Comparison of ENCODE assay signal across 27 cellular contexts in genomic region chr13:99396446-99396845, GRCh38.
DNase-seq lines count a peak whose midpoint lies in the region; ATAC-seq lines count a peak whose summit lies in the region.
"Had no signal": no experiment of that assay in that cellular context is flagged by ENCODE, and none has a peak within 500 bp of the region (broad histone marks: within the 10 kb centered on the region; RNA-seq: fewer than 3 reads in every experiment).

No MANE protein-coding gene starts in this region.

- POLR2A ChIA-PET in naive thymus-derived CD4-positive, alpha-beta T cell (lab: Charles Lee): interaction anchor here (0.6 to 3.4 kb wide), 4 partner anchors 9 to 40 kb away, joined by 3 to 13 read pairs (median 3); no protein-coding TSS in a partner anchor

- H3K36me3 Mint-ChIP-seq in activated naive CD8-positive, alpha-beta T cell: no peaks in the 10 kb centered on the region
- H3K36me3 Mint-ChIP-seq in activated naive CD8-positive, alpha-beta T cell treated with anti-CD3 and anti-CD28 coated beads for 36 hours: peaks cover 12% of the 10 kb centered on the region
- no peaks in the 10 kb centered on the region for H3K36me3 Mint-ChIP-seq in activated T-helper 17 cell treated with anti-CD3 and anti-CD28 coated beads, Interleukin-2, amount 50 U/mL, for 72 hours (ENCODE audit: low read depth)
- peaks cover 3 to 30% (median 6%) of the 10 kb centered on the region in 5 donors for H3K36me3 Mint-ChIP-seq in naive thymus-derived CD4-positive, alpha-beta T cell
- H3K36me3 Mint-ChIP-seq: CD4-positive, alpha-beta memory T cell had no signal

- no peak for ATAC-seq in activated T-helper 17 cell treated with anti-CD3 and anti-CD28 coated beads, Interleukin-2, amount 50 U/mL, for 72 hours (replicated peaks)
- no peak for ATAC-seq in naive thymus-derived CD4-positive, alpha-beta T cell
- ATAC-seq: A549, Panc1 had no signal

- no peaks in the 10 kb centered on the region for H3K27me3 Mint-ChIP-seq in activated naive CD8-positive, alpha-beta T cell
- H3K27me3 Mint-ChIP-seq in activated naive CD8-positive, alpha-beta T cell treated with anti-CD3 and anti-CD28 coated beads for 36 hours: no peaks in the 10 kb centered on the region
- H3K27me3 Mint-ChIP-seq in activated T-helper 17 cell treated with anti-CD3 and anti-CD28 coated beads, Interleukin-2, amount 50 U/mL, for 72 hours: no peaks in the 10 kb centered on the region
- no peaks in the 10 kb centered on the region for H3K27me3 Mint-ChIP-seq in naive thymus-derived CD4-positive, alpha-beta T cell
- H3K27me3 Mint-ChIP-seq: CD4-positive, alpha-beta memory T cell had no signal

- H3K27me3 ChIP-seq in naive thymus-derived CD4-positive, alpha-beta T cell (ENCODE audit: control insufficient read depth in 2 of 2, insufficient read depth in 2 of 2, low read length in 2 of 2): no peaks in the 10 kb centered on the region
- H3K27me3 ChIP-seq: BLaER1 treated with 17β-estradiol and CSF1 and Interleukin-3, amounts not matched to agents 10 nM and 100 nM had no signal

- H3K4me3 Mint-ChIP-seq in activated naive CD8-positive, alpha-beta T cell: no peak overlapping the region
- no peak overlapping the region for H3K4me3 Mint-ChIP-seq in activated naive CD8-positive, alpha-beta T cell treated with anti-CD3 and anti-CD28 coated beads for 36 hours
- no peak overlapping the region for H3K4me3 Mint-ChIP-seq in activated T-helper 17 cell treated with anti-CD3 and anti-CD28 coated beads, Interleukin-2, amount 50 U/mL, for 72 hours
- H3K4me3 Mint-ChIP-seq in naive thymus-derived CD4-positive, alpha-beta T cell: no peak overlapping the region
- H3K4me3 Mint-ChIP-seq: CD4-positive, alpha-beta memory T cell had no signal

- no peak overlapping the region for H3K4me3 ChIP-seq in naive thymus-derived CD4-positive, alpha-beta T cell (ENCODE audit: low read length)
- H3K4me3 ChIP-seq: A549; BLaER1 treated with 17β-estradiol and CSF1 and Interleukin-3, amounts not matched to agents 10 nM and 100 nM; GM23248 had no signal

- DNase-seq in activated naive CD8-positive, alpha-beta T cell treated with anti-CD3 and anti-CD28 coated beads for 36 hours: no peak
- DNase-seq in naive thymus-derived CD4-positive, alpha-beta T cell: no peak
- DNase-seq in epidermal melanocyte (ENCODE audit: insufficient read length, low spot score) (no peak), cerebellar nuclear complex (lab: John Stamatoyannopoulos, UW) (no peak)
- DNase-seq in activated effector memory CD4-positive, alpha-beta T cell treated with Interleukin-2 at 50 U/mL for 16 hours: no peak
- DNase-seq: AML-193; CD4-positive, alpha-beta memory T cell; COR-L47; GM23248; H7; Karpas-422; NCI-H1092; NCI-H1417 treated with DMSO at 0.1 percent for 48 hours; NCI-H1694 treated with DMSO at 0.1 percent for 48 hours; NCI-H2081 treated with DMSO at 0.1 percent for 48 hours; NCI-H2171; NCI-H226; NCI-H510A; NCI-H69; SHP77 had no signal

- intact Hi-C loops in naive thymus-derived CD4-positive, alpha-beta T cell (cut with micrococcal nuclease): no loop called here

- peaks cover 0 to 19% of the 10 kb centered on the region in 2 donors for H3K4me1 ChIP-seq in naive thymus-derived CD4-positive, alpha-beta T cell (ENCODE audit: control insufficient read depth in 2 of 2, insufficient read depth in 2 of 2, low read length in 2 of 2)
- H3K4me1 ChIP-seq: A549 had no signal

- H3K27ac ChIP-seq in naive thymus-derived CD4-positive, alpha-beta T cell (ENCODE audit: low read depth, low read length): no peak overlapping the region
- H3K27ac ChIP-seq: A549; BLaER1 treated with 17β-estradiol and CSF1 and Interleukin-3, amounts not matched to agents 10 nM and 100 nM; GM23248; HL-60; RWPE1 had no signal

- H3K36me3 ChIP-seq in naive thymus-derived CD4-positive, alpha-beta T cell (ENCODE audit: control insufficient read depth in 2 of 3, insufficient read depth in 3 of 3, low read length in 3 of 3): no peaks in the 10 kb centered on the region
- H3K36me3 ChIP-seq: BLaER1 treated with 17β-estradiol and CSF1 and Interleukin-3, amounts not matched to agents 10 nM and 100 nM had no signal

- no peaks in the 10 kb centered on the region for H3K9me3 Mint-ChIP-seq in activated naive CD8-positive, alpha-beta T cell (ENCODE audit: low read depth)
- H3K9me3 Mint-ChIP-seq in activated naive CD8-positive, alpha-beta T cell treated with anti-CD3 and anti-CD28 coated beads for 36 hours: no peaks in the 10 kb centered on the region
- H3K9me3 Mint-ChIP-seq in activated T-helper 17 cell treated with anti-CD3 and anti-CD28 coated beads, Interleukin-2, amount 50 U/mL, for 72 hours: no peaks in the 10 kb centered on the region
- no peaks in the 10 kb centered on the region for H3K9me3 Mint-ChIP-seq in naive thymus-derived CD4-positive, alpha-beta T cell

- H3K4me1 Mint-ChIP-seq in activated naive CD8-positive, alpha-beta T cell (ENCODE audit: low read depth): peaks cover 29% of the 10 kb centered on the region
- peaks cover 34% of the 10 kb centered on the region for H3K4me1 Mint-ChIP-seq in activated naive CD8-positive, alpha-beta T cell treated with anti-CD3 and anti-CD28 coated beads for 36 hours
- H3K4me1 Mint-ChIP-seq in activated T-helper 17 cell treated with anti-CD3 and anti-CD28 coated beads, Interleukin-2, amount 50 U/mL, for 72 hours: peaks cover 4% of the 10 kb centered on the region
- H3K4me1 Mint-ChIP-seq in naive thymus-derived CD4-positive, alpha-beta T cell: peaks cover 8 to 87% (median 75%) of the 10 kb centered on the region in 7 donors

- H3K9me3 ChIP-seq in naive thymus-derived CD4-positive, alpha-beta T cell (ENCODE audit: control insufficient read depth in 2 of 3, low read length in 3 of 3): no peaks in the 10 kb centered on the region
- H3K9me3 ChIP-seq: A549; BLaER1 treated with 17β-estradiol and CSF1 and Interleukin-3, amounts not matched to agents 10 nM and 100 nM had no signal

- peak overlapping the region; percentile 54 for H3K27ac Mint-ChIP-seq in activated naive CD8-positive, alpha-beta T cell
- no peak overlapping the region for H3K27ac Mint-ChIP-seq in activated naive CD8-positive, alpha-beta T cell treated with anti-CD3 and anti-CD28 coated beads for 36 hours
- peak overlapping the region; percentile 55 for H3K27ac Mint-ChIP-seq in activated T-helper 17 cell treated with anti-CD3 and anti-CD28 coated beads, Interleukin-2, amount 50 U/mL, for 72 hours
- peak overlapping the region in 8 of 9 donors; percentile 12 to 84 (median 78) for H3K27ac Mint-ChIP-seq in naive thymus-derived CD4-positive, alpha-beta T cell

- CTCF ChIA-PET in naive thymus-derived CD4-positive, alpha-beta T cell (lab: Charles Lee): interaction anchor here (0.5 to 2.4 kb wide), 3 partner anchors 24 to 340 kb away, joined by 3 to 8 read pairs (median 4); no protein-coding TSS in a partner anchor
